Comparison of ENCODE assay signal across 1 cellular context in genomic region chr10:103842605-103843004, GRCh38.
TF ChIP-seq lines count a peak whose summit lies in the region.

No MANE protein-coding gene starts in this region.

TF ChIP-seq in A549, 52 proteins besides CTCF, POLR2A, EP300 and RAD21 (continued from another document):
- no peak for TF ChIP-seq ELK1 (IDR thresholded peaks at IDR 0.05; ENCODE audit: low read depth, low read length)
- no peak for TF ChIP-seq RNF2 (IDR thresholded peaks at IDR 0.05; ENCODE audit: borderline replicate concordance, low read depth)
- no peak for TF ChIP-seq TFCP2L1 (CRISPR knock-in tag; IDR thresholded peaks at IDR 0.05)
